In the genomic region with DNA sequence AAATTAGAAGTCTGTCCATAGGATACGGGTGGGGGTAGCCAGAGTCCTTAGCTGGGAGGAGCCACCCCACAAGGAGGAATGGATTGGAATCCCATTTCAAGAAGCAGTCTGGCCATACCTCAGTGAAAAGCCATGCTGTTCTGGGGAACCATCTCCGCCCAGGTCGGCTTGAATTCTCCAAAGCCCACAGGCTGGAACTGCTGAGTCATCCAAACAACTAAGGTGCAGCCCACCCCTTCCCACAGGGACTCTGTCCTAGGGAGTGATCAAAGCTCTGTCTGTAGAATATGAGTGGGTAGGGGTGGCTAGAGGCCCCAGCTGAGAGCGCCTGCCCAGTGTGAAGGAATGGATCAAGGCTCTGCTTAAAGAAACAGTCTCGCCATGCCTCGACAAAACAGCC, we compare ENCODE assay signal across 29 cellular contexts. TPM values are rescaled to one million over a fixed set of nuclear protein-coding genes. Genes with fewer than 3 reads are reported as not detected.
"Had no signal": no experiment of that assay in that cellular context is flagged by ENCODE, and none has a peak within 500 bp of the region (broad histone marks: within the 10 kb centered on the region; RNA-seq: fewer than 3 reads in every experiment).

No MANE protein-coding gene starts in this region.

- H3K4me2 ChIP-seq: neural progenitor cell, smooth muscle cell had no signal

- H3K27ac ChIP-seq: neural progenitor cell, ovary, parathyroid adenoma, psoas muscle, skin epidermis, spleen, suprapubic skin, testis, tibial artery, transverse colon, upper lobe of right lung, uterus had no signal

- H3K36me3 ChIP-seq: neural progenitor cell, ovary, spleen, suprapubic skin, tibial artery, transverse colon, upper lobe of right lung, uterus had no signal

- H3K4me3 ChIP-seq: neural progenitor cell, ovary, psoas muscle, skin epidermis, smooth muscle cell, spleen, suprapubic skin, testis, tibial artery, transverse colon, upper lobe of right lung, uterus had no signal

- H3K4me1 ChIP-seq: neural progenitor cell, parathyroid adenoma, spleen, suprapubic skin, testis, tibial artery, transverse colon, upper lobe of right lung, uterus had no signal

- DNase-seq: natural killer cell; occipital lobe; ovary; posterior cingulate gyrus; psoas muscle; right cardiac atrium; spleen; stimulated activated CD4-positive, alpha-beta T cell treated with anti-CD3 and anti-CD28 coated beads, Interleukin-12 subunit alpha, Interleukin-12 subunit beta, amount 100 ng/mL, for 4 hours; stimulated activated CD4-positive, alpha-beta T cell treated with anti-CD3 and anti-CD28 coated beads, Interleukin-1b, Interleukin-23, amount 100 ng/mL, for 48 hours; stimulated activated CD4-positive, alpha-beta T cell treated with anti-CD3 and anti-CD28 coated beads, Interleukin-4, amount 100 ng/mL, for 1 hour; stimulated activated CD4-positive, alpha-beta T cell treated with anti-CD3 and anti-CD28 coated beads, Interleukin-4, amount 100 ng/mL, for 4 hours; stimulated activated CD8-positive, alpha-beta memory T cell treated with anti-CD3 and anti-CD28 coated beads, Interleukin-4, amount 100 ng/mL, for 48 hours; stimulated activated naive CD4-positive, alpha-beta T cell; stimulated activated naive CD8-positive, alpha-beta T cell treated with anti-CD3 and anti-CD28 coated beads, Interleukin-15, amount 100 ng/mL, for 72 hours; stimulated activated naive CD8-positive, alpha-beta T cell treated with anti-CD3 and anti-CD28 coated beads, Interleukin-15, Interleukin-2, amounts not matched to agents 100 U/mL and 50 U/mL, for 24 hours; substantia nigra; testis; tibial artery; transverse colon; upper lobe of right lung; uterus had no signal

- H3K9me3 ChIP-seq: ovary, suprapubic skin, testis, transverse colon, upper lobe of right lung, uterus had no signal

- H3K27me3 ChIP-seq: neural progenitor cell, ovary, spleen, suprapubic skin, testis, tibial artery, transverse colon, upper lobe of right lung, uterus had no signal

- ATAC-seq: natural killer cell; psoas muscle; right cardiac atrium; sciatic nerve; stimulated activated memory B cell treated with anti-CD40 and anti-IgM and Interleukin-4, amounts not matched to agents 10 μg/mL and 1 μg/mL and 100 μg/mL, for 72 hours; stimulated activated naive CD8-positive, alpha-beta T cell treated with anti-CD3 and anti-CD28 coated beads, Interleukin-15, amount 100 ng/mL, for 72 hours; stimulated activated naive CD8-positive, alpha-beta T cell treated with anti-CD3 and anti-CD28 coated beads, Interleukin-15, Interleukin-2, amounts not matched to agents 100 U/mL and 50 U/mL, for 24 hours; upper lobe of right lung had no signal

RNA-seq across cellular contexts. Expression of a gene that starts 38.8 kb away (rescaled TPM):
- total RNA-seq: smooth muscle cell had no signal
- polyA plus RNA-seq: neural cell, smooth muscle cell had no signal
